ENCODE assay signal across 35 cellular contexts in the genomic region with DNA sequence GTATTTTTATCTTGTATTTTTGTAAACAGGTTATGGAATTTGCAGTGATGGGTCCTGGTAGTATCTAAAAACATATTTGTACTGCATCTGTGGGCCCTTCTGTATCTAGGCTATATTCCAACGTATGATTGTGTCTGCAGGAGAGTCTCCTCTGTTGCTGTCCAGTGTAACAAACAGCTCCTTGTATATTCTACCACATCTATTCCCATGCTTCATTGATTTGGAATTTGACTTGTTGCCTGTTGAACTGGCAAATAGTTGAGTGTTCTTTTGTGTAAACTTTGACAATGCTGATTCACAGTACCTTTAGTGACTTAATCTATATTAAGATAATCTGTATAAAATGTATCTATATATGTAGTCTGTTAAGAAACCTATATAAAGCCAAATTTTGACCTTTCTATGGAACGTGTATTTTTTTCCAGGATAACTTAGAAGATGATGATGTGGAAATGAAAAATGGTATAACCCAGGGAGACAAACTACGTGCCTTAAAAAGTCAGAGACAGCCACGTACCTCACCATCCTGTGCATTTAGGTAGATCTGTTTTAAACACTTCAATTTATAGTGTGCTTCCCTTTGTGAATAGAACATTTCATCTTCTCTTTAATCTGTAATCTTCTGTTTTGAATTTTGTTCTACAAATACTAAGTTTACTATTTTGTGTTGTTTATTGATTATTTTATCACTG. TPM values are rescaled to one million over a fixed set of nuclear protein-coding genes. Genes with fewer than 3 reads are reported as not detected.
DNase-seq lines count a peak whose midpoint lies in the region; ATAC-seq, FAIRE-seq and TF ChIP-seq lines count a peak whose summit lies in the region.
"Had no signal": no experiment of that assay in that cellular context is flagged by ENCODE, and none has a peak within 500 bp of the region (broad histone marks: within the 10 kb centered on the region; RNA-seq: fewer than 3 reads in every experiment).

No MANE protein-coding gene starts in this region.

- CTCF ChIA-PET in CD8-positive, alpha-beta T cell (lab: Charles Lee): no interaction called here
- CTCF ChIA-PET in activated CD8-positive, alpha-beta memory T cell treated with anti-CD3 and anti-CD28 coated beads, Interleukin-2, amount 10 ng/mL, durations not matched to agents 7 days and 5 days (lab: Charles Lee): no interaction called here

- peak; percentile 3 for DNase-seq in AG08395 (ENCODE audit: low spot score)
- peak; percentile 17 for DNase-seq in HT1080 (ENCODE audit: low read depth)
- DNase-seq in bronchial epithelial cell (ENCODE audit: low read depth): peak; percentile 15
- peak; percentile 54 for DNase-seq in kidney tubule cell (ENCODE audit: low spot score)
- no peak for DNase-seq in CD8-positive, alpha-beta T cell
- no peak for DNase-seq in activated CD8-positive, alpha-beta memory T cell treated with anti-CD3 and anti-CD28 coated beads, Interleukin-2, amount 10 ng/mL, durations not matched to agents 7 days and 5 days
- no peak for DNase-seq in retina
- DNase-seq in NCI-H82 treated with DMSO at 0.1 percent for 48 hours (lab: John Stamatoyannopoulos, UW; ENCODE audit: unreplicated experiment): no peak
- DNase-seq: activated CD4-positive, alpha-beta T cell treated with anti-CD3 and anti-CD28 coated beads for 36 hours; activated T-cell treated with anti-CD3 and anti-CD28 coated beads, Interleukin-2, amount 50 U/mL, for 24 hours; COR-L47; DMS53; effector CD4-positive, alpha-beta T cell; GDM1; head of caudate nucleus; Kasumi-1; left colon; mesenchymal stem cell; MV-4-11; NCI-H146; NCI-H2107; NCI-H446; NCI-H82; stimulated activated CD4-positive, alpha-beta T cell treated with anti-CD3 and anti-CD28 coated beads, Interleukin-4, amount 100 ng/mL, for 4 hours; stimulated activated naive B cell treated with anti-CD40 and anti-IgM and Interleukin-4, amounts not matched to agents 10 μg/mL and 1 μg/mL and 100 μg/mL, for 72 hours had no signal

- no peak overlapping the region for H3K27ac ChIP-seq in CD8-positive, alpha-beta T cell (ENCODE audit: low read depth, low read length)
- H3K27ac ChIP-seq: A549, neural progenitor cell, parathyroid adenoma had no signal

- H3K4me3 ChIP-seq in bronchial epithelial cell (ENCODE audit: low read depth, low read length): no peak overlapping the region
- H3K4me3 ChIP-seq in CD8-positive, alpha-beta T cell (ENCODE audit: low read depth, low read length): no peak overlapping the region
- H3K4me3 ChIP-seq: A549, neural progenitor cell had no signal

- no peaks in the 10 kb centered on the region for H3K36me3 ChIP-seq in bronchial epithelial cell (ENCODE audit: control insufficient read depth, insufficient read depth, low read length)
- peaks cover 39% of the 10 kb centered on the region for H3K36me3 ChIP-seq in CD8-positive, alpha-beta T cell (ENCODE audit: insufficient read depth, low read length)

- peaks cover 2% of the 10 kb centered on the region for H3K4me1 Mint-ChIP-seq in CD8-positive, alpha-beta T cell (ENCODE audit: low read depth)
- H3K4me1 Mint-ChIP-seq in activated CD8-positive, alpha-beta memory T cell treated with anti-CD3 and anti-CD28 coated beads, Interleukin-2, amount 10 ng/mL, durations not matched to agents 7 days and 5 days: no peaks in the 10 kb centered on the region
- H3K4me1 Mint-ChIP-seq: activated CD4-positive, alpha-beta T cell treated with anti-CD3 and anti-CD28 coated beads for 36 hours; neural progenitor cell; stimulated activated naive B cell treated with anti-CD40 and anti-IgM and Interleukin-4, amounts not matched to agents 10 μg/mL and 1 μg/mL and 100 μg/mL, for 72 hours had no signal

- intact Hi-C loops in CD8-positive, alpha-beta T cell (cut with DNase I, micrococcal nuclease): no loop called here

- H3K9me3 ChIP-seq in CD8-positive, alpha-beta T cell (ENCODE audit: low read length): no peaks in the 10 kb centered on the region
- H3K9me3 ChIP-seq: A549 had no signal

- no peak overlapping the region for H3K4me3 Mint-ChIP-seq in CD8-positive, alpha-beta T cell
- no peak overlapping the region for H3K4me3 Mint-ChIP-seq in activated CD8-positive, alpha-beta memory T cell treated with anti-CD3 and anti-CD28 coated beads, Interleukin-2, amount 10 ng/mL, durations not matched to agents 7 days and 5 days
- H3K4me3 Mint-ChIP-seq: activated CD4-positive, alpha-beta T cell treated with anti-CD3 and anti-CD28 coated beads for 36 hours; activated T-cell treated with anti-CD3 and anti-CD28 coated beads, Interleukin-2, amount 50 U/mL, for 24 hours; neural progenitor cell; stimulated activated naive B cell treated with anti-CD40 and anti-IgM and Interleukin-4, amounts not matched to agents 10 μg/mL and 1 μg/mL and 100 μg/mL, for 72 hours had no signal

- FAIRE-seq in bronchial epithelial cell (lab: Jason Lieb, UNC): no peak
- FAIRE-seq: A549, colon had no signal

- H3K27me3 ChIP-seq in bronchial epithelial cell (ENCODE audit: control insufficient read depth, insufficient read depth, low read length): no peaks in the 10 kb centered on the region
- H3K27me3 ChIP-seq in CD8-positive, alpha-beta T cell (ENCODE audit: insufficient read depth, low read length): no peaks in the 10 kb centered on the region
- H3K27me3 ChIP-seq: neural progenitor cell had no signal

- POLR2A ChIA-PET in CD8-positive, alpha-beta T cell (lab: Charles Lee): no interaction called here

- ATAC-seq in CD8-positive, alpha-beta T cell: no peak
- ATAC-seq in activated CD8-positive, alpha-beta memory T cell treated with anti-CD3 and anti-CD28 coated beads, Interleukin-2, amount 10 ng/mL, durations not matched to agents 7 days and 5 days: no peak
- ATAC-seq: A549; activated CD4-positive, alpha-beta T cell treated with anti-CD3 and anti-CD28 coated beads for 36 hours; left colon; sciatic nerve; SK-N-SH treated with all-trans-retinoic acid at 6 μM for 48 hours; stimulated activated naive B cell treated with anti-CD40 and anti-IgM and Interleukin-4, amounts not matched to agents 10 μg/mL and 1 μg/mL and 100 μg/mL, for 72 hours had no signal

- no peaks in the 10 kb centered on the region for H3K27me3 Mint-ChIP-seq in CD8-positive, alpha-beta T cell (ENCODE audit: low read depth)
- H3K27me3 Mint-ChIP-seq in activated CD8-positive, alpha-beta memory T cell treated with anti-CD3 and anti-CD28 coated beads, Interleukin-2, amount 10 ng/mL, durations not matched to agents 7 days and 5 days: no peaks in the 10 kb centered on the region
- H3K27me3 Mint-ChIP-seq: activated CD4-positive, alpha-beta T cell treated with anti-CD3 and anti-CD28 coated beads for 36 hours; activated T-cell treated with anti-CD3 and anti-CD28 coated beads, Interleukin-2, amount 50 U/mL, for 24 hours; stimulated activated naive B cell treated with anti-CD40 and anti-IgM and Interleukin-4, amounts not matched to agents 10 μg/mL and 1 μg/mL and 100 μg/mL, for 72 hours had no signal

- H3K9me3 Mint-ChIP-seq in CD8-positive, alpha-beta T cell: no peaks in the 10 kb centered on the region
- H3K9me3 Mint-ChIP-seq in activated CD8-positive, alpha-beta memory T cell treated with anti-CD3 and anti-CD28 coated beads, Interleukin-2, amount 10 ng/mL, durations not matched to agents 7 days and 5 days (ENCODE audit: low read depth): no peaks in the 10 kb centered on the region
- H3K9me3 Mint-ChIP-seq: activated T-cell treated with anti-CD3 and anti-CD28 coated beads, Interleukin-2, amount 50 U/mL, for 24 hours; neural progenitor cell; stimulated activated naive B cell treated with anti-CD40 and anti-IgM and Interleukin-4, amounts not matched to agents 10 μg/mL and 1 μg/mL and 100 μg/mL, for 72 hours had no signal

- no peak overlapping the region for H3K27ac Mint-ChIP-seq in CD8-positive, alpha-beta T cell
- H3K27ac Mint-ChIP-seq in activated CD8-positive, alpha-beta memory T cell treated with anti-CD3 and anti-CD28 coated beads, Interleukin-2, amount 10 ng/mL, durations not matched to agents 7 days and 5 days: no peak overlapping the region
- H3K27ac Mint-ChIP-seq: activated CD4-positive, alpha-beta T cell treated with anti-CD3 and anti-CD28 coated beads for 36 hours; activated T-cell treated with anti-CD3 and anti-CD28 coated beads, Interleukin-2, amount 50 U/mL, for 24 hours; neural progenitor cell; stimulated activated naive B cell treated with anti-CD40 and anti-IgM and Interleukin-4, amounts not matched to agents 10 μg/mL and 1 μg/mL and 100 μg/mL, for 72 hours had no signal

- no peak for TF ChIP-seq CTCF in bronchial epithelial cell (IDR thresholded peaks at IDR 0.05; ENCODE audit: insufficient read depth, low read length, severe bottlenecking)
- TF ChIP-seq CTCF in CD8-positive, alpha-beta T cell (IDR thresholded peaks at IDR 0.05): no peak

- no peaks in the 10 kb centered on the region for H3K4me1 ChIP-seq in CD8-positive, alpha-beta T cell (ENCODE audit: insufficient read depth, low read length)
- H3K4me1 ChIP-seq: A549, neural progenitor cell, parathyroid adenoma had no signal

- peaks cover 79% of the 10 kb centered on the region for H3K36me3 Mint-ChIP-seq in CD8-positive, alpha-beta T cell
- H3K36me3 Mint-ChIP-seq in activated CD8-positive, alpha-beta memory T cell treated with anti-CD3 and anti-CD28 coated beads, Interleukin-2, amount 10 ng/mL, durations not matched to agents 7 days and 5 days: peaks cover 45% of the 10 kb centered on the region

RNA-seq across cellular contexts. Expression of a gene that starts 43.4 kb away (rescaled TPM):
- total RNA-seq in HT1080 (2014; rRNA removed; shearing (Covaris generic)): 0.11 TPM in 1 of 2 replicates, not detected in the other
- polyA plus RNA-seq in HT1080 (2015; cell fraction: cytosol; rRNA removed): 0.07 and 0.19 TPM in 2 replicates
- polyA plus RNA-seq in HT1080 (2015; cell fraction: nucleus; rRNA removed): 0.09 and 0.11 TPM in 2 replicates
- not detected in 2 replicates for total RNA-seq in bronchial epithelial cell
- not detected for total RNA-seq in CD8-positive, alpha-beta T cell
- not detected for total RNA-seq in activated CD8-positive, alpha-beta memory T cell treated with anti-CD3 and anti-CD28 coated beads, Interleukin-2, amount 10 ng/mL, durations not matched to agents 7 days and 5 days
- total RNA-seq: fibroblast of villous mesenchyme; OCI-LY7; T-helper 2 cell treated with Interferon-gamma antibody and Interleukin-4, amounts not matched to agents 100 ng/mL and 5 ng/mL, for 36 hours had no signal
- polyA plus RNA-seq: A549, BJ had no signal

Comparison
In these comparisons a context has a peak if more than half of its experiments do, and no peak if none do; other contexts are left out.
1. DNase-seq: peak in AG08395 (single experiment), HT1080 (single experiment), bronchial epithelial cell (single experiment) and kidney tubule cell (single experiment); none in CD8-positive, alpha-beta T cell (0 of 7), activated CD8-positive, alpha-beta memory T cell treated with anti-CD3 and anti-CD28 coated beads, Interleukin-2, amount 10 ng/mL, durations not matched to agents 7 days and 5 days (single experiment), retina (single experiment) and NCI-H82 treated with DMSO at 0.1 percent for 48 hours (single experiment).